27 cellular contexts compared by ENCODE assay signal in the genomic region with DNA sequence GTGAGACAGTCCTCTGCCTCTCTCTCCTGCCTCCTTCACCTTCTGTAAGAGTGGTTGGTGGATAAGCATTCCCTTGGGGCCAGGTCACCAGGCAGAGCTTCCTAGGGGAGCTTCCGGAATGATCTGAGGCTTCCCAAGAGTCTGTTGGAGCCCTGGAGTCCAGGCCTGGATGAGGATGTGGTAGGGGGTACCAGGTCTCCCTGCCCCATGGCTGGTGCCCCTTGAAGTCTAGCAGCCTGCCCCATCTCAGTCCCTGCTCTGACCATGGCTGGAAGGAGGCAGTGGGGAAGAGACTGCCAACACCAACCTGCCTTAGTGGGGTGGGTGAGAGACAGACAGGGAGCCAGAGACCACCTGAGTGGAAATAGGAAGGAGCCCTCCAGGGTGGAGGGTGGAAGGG.
"Had no signal": no experiment of that assay in that cellular context is flagged by ENCODE, and none has a peak within 500 bp of the region (broad histone marks: within the 10 kb centered on the region; RNA-seq: fewer than 3 reads in every experiment).

No MANE protein-coding gene starts in this region.

- DNase-seq: naive thymus-derived CD4-positive, alpha-beta T cell; natural killer cell; occipital lobe; ovary; posterior cingulate gyrus; psoas muscle; right cardiac atrium; spleen; stimulated activated CD4-positive, alpha-beta T cell treated with anti-CD3 and anti-CD28 coated beads, Interleukin-12 subunit alpha, Interleukin-12 subunit beta, amount 100 ng/mL, for 4 hours; stimulated activated CD4-positive, alpha-beta T cell treated with anti-CD3 and anti-CD28 coated beads, Interleukin-1b, Interleukin-23, amount 100 ng/mL, for 48 hours; stimulated activated CD4-positive, alpha-beta T cell treated with anti-CD3 and anti-CD28 coated beads, Interleukin-4, amount 100 ng/mL, for 1 hour; stimulated activated CD4-positive, alpha-beta T cell treated with anti-CD3 and anti-CD28 coated beads, Interleukin-4, amount 100 ng/mL, for 4 hours; stimulated activated CD8-positive, alpha-beta memory T cell treated with anti-CD3 and anti-CD28 coated beads, Interleukin-4, amount 100 ng/mL, for 48 hours; stimulated activated naive CD4-positive, alpha-beta T cell; stimulated activated naive CD8-positive, alpha-beta T cell treated with anti-CD3 and anti-CD28 coated beads, Interleukin-15, amount 100 ng/mL, for 72 hours; stimulated activated naive CD8-positive, alpha-beta T cell treated with anti-CD3 and anti-CD28 coated beads, Interleukin-15, Interleukin-2, amounts not matched to agents 100 U/mL and 50 U/mL, for 24 hours; substantia nigra; testis; tibial artery; transverse colon; upper lobe of right lung; uterus had no signal

- H3K9me3 Mint-ChIP-seq: stimulated activated memory B cell treated with anti-CD40 and anti-IgM and Interleukin-4, amounts not matched to agents 10 μg/mL and 1 μg/mL and 100 μg/mL, for 72 hours had no signal

- H3K4me3 Mint-ChIP-seq: naive thymus-derived CD4-positive, alpha-beta T cell; natural killer cell; nephron; neural progenitor cell; stimulated activated memory B cell treated with anti-CD40 and anti-IgM and Interleukin-4, amounts not matched to agents 10 μg/mL and 1 μg/mL and 100 μg/mL, for 72 hours; stimulated activated naive CD8-positive, alpha-beta T cell treated with anti-CD3 and anti-CD28 coated beads, Interleukin-15, amount 100 ng/mL, for 72 hours; type B pancreatic cell had no signal

- H3K36me3 Mint-ChIP-seq: naive thymus-derived CD4-positive, alpha-beta T cell; natural killer cell; neural progenitor cell; stimulated activated memory B cell treated with anti-CD40 and anti-IgM and Interleukin-4, amounts not matched to agents 10 μg/mL and 1 μg/mL and 100 μg/mL, for 72 hours; type B pancreatic cell had no signal

- H3K27ac Mint-ChIP-seq: naive thymus-derived CD4-positive, alpha-beta T cell; natural killer cell; nephron; neural progenitor cell; progenitor cell of endocrine pancreas; stimulated activated memory B cell treated with anti-CD40 and anti-IgM and Interleukin-4, amounts not matched to agents 10 μg/mL and 1 μg/mL and 100 μg/mL, for 72 hours; type B pancreatic cell had no signal

- H3K4me1 Mint-ChIP-seq: natural killer cell; nephron; neural progenitor cell; stimulated activated memory B cell treated with anti-CD40 and anti-IgM and Interleukin-4, amounts not matched to agents 10 μg/mL and 1 μg/mL and 100 μg/mL, for 72 hours; stimulated activated naive CD8-positive, alpha-beta T cell treated with anti-CD3 and anti-CD28 coated beads, Interleukin-15, amount 100 ng/mL, for 72 hours had no signal

- H3K27me3 Mint-ChIP-seq: progenitor cell of endocrine pancreas; stimulated activated memory B cell treated with anti-CD40 and anti-IgM and Interleukin-4, amounts not matched to agents 10 μg/mL and 1 μg/mL and 100 μg/mL, for 72 hours; stimulated activated naive CD8-positive, alpha-beta T cell treated with anti-CD3 and anti-CD28 coated beads, Interleukin-15, amount 100 ng/mL, for 72 hours; type B pancreatic cell had no signal
